ENCODE assay signal across 8 cellular contexts in the genomic region with DNA sequence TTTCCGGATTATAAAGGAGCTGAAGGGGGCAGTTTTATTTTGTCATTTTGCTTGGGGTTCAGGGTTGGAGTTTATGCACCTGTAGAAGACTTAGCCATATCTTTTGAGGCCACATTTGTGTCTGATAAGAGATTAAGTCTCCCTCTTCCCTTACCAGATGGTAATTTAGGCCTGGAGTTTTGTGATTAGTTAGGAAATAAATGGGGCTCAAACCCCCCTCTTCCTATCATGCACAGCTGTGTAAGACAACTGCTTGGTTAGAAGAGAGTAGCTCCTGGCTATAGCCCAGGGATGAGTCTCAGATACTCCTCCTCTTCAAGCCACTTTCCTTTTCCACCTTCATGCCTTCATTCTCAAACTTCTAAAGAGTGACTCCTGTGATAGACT.
DNase-seq lines count a peak whose midpoint lies in the region; ATAC-seq and TF ChIP-seq lines count a peak whose summit lies in the region.

No MANE protein-coding gene starts in this region.

- no peaks in the 10 kb centered on the region for H3K36me3 ChIP-seq in mucosa of stomach (ENCODE audit: control insufficient read depth, insufficient read depth, low read length)

- H3K9me3 ChIP-seq in mucosa of stomach (ENCODE audit: control insufficient read depth, low read length), result no peaks in the 10 kb centered on the region

- no peak for TF ChIP-seq CTCF in AG04449 (IDR thresholded peaks at IDR 0.05; ENCODE audit: insufficient read depth, low read length, missing control alignments)

- ATAC-seq in central memory CD8-positive, alpha-beta T cell (replicated peaks; ENCODE audit: extremely low read depth, poor library complexity, severe bottlenecking), result no peak

- H3K9ac ChIP-seq in mucosa of stomach (ENCODE audit: low read length), result peak overlapping the region; percentile 74

- CTCF ChIA-PET in AG04449 (lab: Yijun Ruan, JAX), result interaction anchor here (0.8 to 2.4 kb wide), 2 partner anchors 35 to 205 kb away, joined by 3 to 12 read pairs; no protein-coding TSS in a partner anchor

- POLR2A ChIA-PET in AG04449 (lab: Yijun Ruan, JAX), result no interaction called here

- no peaks in the 10 kb centered on the region for H3K27me3 Mint-ChIP-seq in central memory CD8-positive, alpha-beta T cell

- peak overlapping the region; percentile 97 for H3K4me3 ChIP-seq in AG04449 (ENCODE audit: low read depth, low read length)
- H3K4me3 ChIP-seq in mucosa of stomach (ENCODE audit: low read length), result peak overlapping the region; percentile 43

- H3K27ac Mint-ChIP-seq in central memory CD8-positive, alpha-beta T cell (ENCODE audit: low read depth), result peak overlapping the region; percentile 32

- DNase-seq in AG04449 (ENCODE audit: low read depth, low spot score) (no peak), HuH-7.5 (ENCODE audit: low spot score) (peak; percentile 6), foreskin melanocyte (no peak), germinal center (ENCODE audit: low spot score) (no peak), NCI-H2227 treated with DMSO at 0.1 percent for 48 hours (lab: John Stamatoyannopoulos, UW) (no peak)
- no peak for DNase-seq in central memory CD8-positive, alpha-beta T cell (ENCODE audit: low spot score in 2 of 2)
- DNase-seq in stimulated activated naive CD4-positive, alpha-beta T cell treated with Interleukin-2 at 50 U/mL for 16 hours (lab: John Stamatoyannopoulos, UW), result no peak

- H3K4me1 ChIP-seq in mucosa of stomach (ENCODE audit: control insufficient read depth, insufficient read depth, low read length), result no peaks in the 10 kb centered on the region

- no peaks in the 10 kb centered on the region for H3K27me3 ChIP-seq in mucosa of stomach (ENCODE audit: control insufficient read depth, insufficient read depth, low read length)

- H3K4me1 Mint-ChIP-seq in central memory CD8-positive, alpha-beta T cell, result peaks cover 24% of the 10 kb centered on the region

- peak overlapping the region; percentile 94 for H3K4me3 Mint-ChIP-seq in central memory CD8-positive, alpha-beta T cell

- peaks cover 14% of the 10 kb centered on the region for H3K36me3 Mint-ChIP-seq in central memory CD8-positive, alpha-beta T cell (ENCODE audit: insufficient read depth)

- no peaks in the 10 kb centered on the region for H3K9me3 Mint-ChIP-seq in central memory CD8-positive, alpha-beta T cell
